ENCODE assay signal across 26 cellular contexts in the genomic region with DNA sequence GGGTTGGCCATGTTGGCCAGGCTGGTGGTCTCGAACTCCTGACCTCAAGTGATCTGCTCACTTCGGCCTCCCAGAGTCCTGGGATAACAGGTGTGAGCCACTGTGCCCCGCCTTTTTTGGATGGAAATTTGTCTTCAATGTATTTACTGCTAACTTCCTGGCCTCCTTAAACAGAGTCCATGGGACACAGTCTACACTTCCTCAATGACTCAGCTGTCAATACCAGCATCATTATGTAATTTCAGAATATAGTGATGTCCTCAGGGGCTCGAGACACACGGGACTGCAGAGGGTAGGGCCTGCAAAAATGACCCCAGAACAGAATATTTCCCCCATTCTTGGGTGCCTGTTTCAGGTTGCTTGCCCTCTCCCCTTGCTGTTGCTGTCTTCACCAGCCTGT. TPM values are rescaled to one million over a fixed set of nuclear protein-coding genes. Genes with fewer than 3 reads are reported as not detected.
DNase-seq lines count a peak whose midpoint lies in the region; ATAC-seq, FAIRE-seq and TF ChIP-seq lines count a peak whose summit lies in the region.
"Had no signal": no experiment of that assay in that cellular context is flagged by ENCODE, and none has a peak within 500 bp of the region (broad histone marks: within the 10 kb centered on the region; RNA-seq: fewer than 3 reads in every experiment).

No MANE protein-coding gene starts in this region.

- TF ChIP-seq EP300 in HepG2 (IDR thresholded peaks at IDR 0.05; ENCODE audit: low read depth in 2 of 2, low read length in 2 of 2) = no peak
- TF ChIP-seq EP300 in HepG2 (CRISPR knock-in tag; IDR thresholded peaks at IDR 0.05; ENCODE audit: borderline replicate concordance) = no peak

- peaks cover 96% of the 10 kb centered on the region for H3K36me3 ChIP-seq in neutrophil
- H3K36me3 ChIP-seq in HepG2 (replicated peaks in 1 of 2; ENCODE audit: control insufficient read depth in 1 of 2, insufficient read depth in 2 of 2, low read length in 2 of 2) = peaks cover 16 to 39% of the 10 kb centered on the region in 2 experiments

- no peak overlapping the region for H3K4me3 Mint-ChIP-seq in effector memory CD8-positive, alpha-beta T cell
- H3K4me3 Mint-ChIP-seq: activated T-cell treated with anti-CD3 and anti-CD28 coated beads, Interleukin-2, amount 50 U/mL, for 4 hours; stimulated activated memory B cell treated with anti-CD40 and anti-IgM and Interleukin-4, amounts not matched to agents 10 μg/mL and 1 μg/mL and 100 μg/mL, for 72 hours had no signal

- H4K20me1 ChIP-seq in HepG2 (ENCODE audit: insufficient read depth, low read length) = no peaks in the 10 kb centered on the region

- TF ChIP-seq CTCF in NB4 (IDR thresholded peaks at IDR 0.05; ENCODE audit: low read depth, low read length) (no peak), neutrophil (IDR thresholded peaks at IDR 0.05) (no peak), HepG2 (CRISPR knock-in tag; IDR thresholded peaks at IDR 0.05) (no peak)

- H3K27me3 ChIP-seq in neutrophil = no peaks in the 10 kb centered on the region
- H3K27me3 ChIP-seq in HepG2 (ENCODE audit: control insufficient read depth in 1 of 2, insufficient read depth in 2 of 2, low read length in 2 of 2) = no peaks in the 10 kb centered on the region
- H3K27me3 ChIP-seq: BLaER1 treated with 17β-estradiol and CSF1 and Interleukin-3, amounts not matched to agents 10 nM and 100 nM; suprapubic skin had no signal

- no TSS peak for BruUV-seq in HepG2 (replicated peaks; lab: Mats Ljungman, UMichigan)

- CTCF ChIA-PET in HepG2 (lab: Yijun Ruan, JAX; ENCODE audit: low intra/inter-chr PET ratio, low total read pairs) = no interaction called here

- H3K4me3 ChIP-seq in NB4 (ENCODE audit: low read depth, low read length) (no peak overlapping the region), neutrophil (ENCODE audit: low read depth in 1 of 2, low read length in 1 of 2) (no peak overlapping the region), HepG2 (replicated peaks in 1 of 3; ENCODE audit: insufficient read depth in 1 of 3, low read depth in 2 of 3, low read length in 3 of 3) (no peak overlapping the region)
- H3K4me3 ChIP-seq: BLaER1 treated with 17β-estradiol and CSF1 and Interleukin-3, amounts not matched to agents 10 nM and 100 nM; coronary artery; GM12878; lung; suprapubic skin had no signal

- intact Hi-C loops in HepG2 (cut with micrococcal nuclease; ENCODE audit: unreplicated experiment) = no loop called here

- H3K9me3 ChIP-seq in neutrophil (no peaks in the 10 kb centered on the region), HepG2 (ENCODE audit: low read length) (no peaks in the 10 kb centered on the region)
- H3K9me3 ChIP-seq: BLaER1 treated with 17β-estradiol and CSF1 and Interleukin-3, amounts not matched to agents 10 nM and 100 nM; suprapubic skin had no signal

- DNase-seq in EH (ENCODE audit: low read depth) (peak; percentile 38), NB4 (ENCODE audit: low read depth) (peak; percentile 28), substantia nigra (lab: John Stamatoyannopoulos, UW) (no peak), HepG2 (ENCODE audit: low spot score) (no peak)
- no peak for DNase-seq in effector memory CD8-positive, alpha-beta T cell
- DNase-seq: ACHN; activated naive CD4-positive, alpha-beta T cell treated with Interleukin-2 at 50 U/mL for 16 hours; activated T-cell treated with anti-CD3 and anti-CD28 coated beads, Interleukin-2, amount 50 U/mL, for 4 hours; amniotic stem cell; DMS79 treated with DMSO at 0.1 percent for 48 hours; HCEC 1CT; NCI-H1105 treated with DMSO at 0.1 percent for 48 hours; NCI-H2029 treated with DMSO at 0.1 percent for 48 hours; NCI-H226; NCI-H748 treated with DMSO at 0.1 percent for 48 hours; SHP77; small intestine; stimulated activated CD4-positive, alpha-beta T cell treated with anti-CD3 and anti-CD28 coated beads, Interleukin-2, amount 100 ng/mL, for 24 hours had no signal

- no peak for TF ChIP-seq RAD21 in HepG2 (CRISPR knock-in tag; IDR thresholded peaks at IDR 0.05)

- TF ChIP-seq POLR2A in NB4 (IDR thresholded peaks at IDR 0.05; ENCODE audit: extremely low read depth, insufficient read length) (no peak), HepG2 (IDR thresholded peaks at IDR 0.05; ENCODE audit: insufficient read depth in 1 of 2, low read depth in 2 of 2, low read length in 2 of 2) (no peak)

- H3K79me2 ChIP-seq in HepG2 (ENCODE audit: insufficient read depth, low read length) = no peaks in the 10 kb centered on the region

- H3K4me2 ChIP-seq in HepG2 (ENCODE audit: low read depth, low read length) = no peak overlapping the region

- no peak for ATAC-seq in effector memory CD8-positive, alpha-beta T cell (replicated peaks)
- ATAC-seq in HepG2 = no peak
- ATAC-seq in GM21717 (IDR thresholded peaks at IDR 0.05; ENCODE audit: unreplicated experiment) = no peak
- ATAC-seq: activated T-cell treated with anti-CD3 and anti-CD28 coated beads, Interleukin-2, amount 50 U/mL, for 4 hours; GM12878; stimulated activated memory B cell treated with anti-CD40 and anti-IgM and Interleukin-4, amounts not matched to agents 10 μg/mL and 1 μg/mL and 100 μg/mL, for 72 hours had no signal

- in situ Hi-C loops in HepG2 (cut with HindIII; ENCODE audit: extremely low pct_ligation_motif_present, low pct_unique_long_range_greater_than_20kb) = no loop called here

- H3K9me3 Mint-ChIP-seq in effector memory CD8-positive, alpha-beta T cell = no peaks in the 10 kb centered on the region
- H3K9me3 Mint-ChIP-seq: activated T-cell treated with anti-CD3 and anti-CD28 coated beads, Interleukin-2, amount 50 U/mL, for 4 hours; stimulated activated memory B cell treated with anti-CD40 and anti-IgM and Interleukin-4, amounts not matched to agents 10 μg/mL and 1 μg/mL and 100 μg/mL, for 72 hours had no signal

- peaks cover 5 to 6% of the 10 kb centered on the region in 2 donors for H3K4me1 Mint-ChIP-seq in effector memory CD8-positive, alpha-beta T cell (ENCODE audit: low read depth in 2 of 2)
- H3K4me1 Mint-ChIP-seq: stimulated activated memory B cell treated with anti-CD40 and anti-IgM and Interleukin-4, amounts not matched to agents 10 μg/mL and 1 μg/mL and 100 μg/mL, for 72 hours had no signal

- POLR2A ChIA-PET in HepG2 (lab: Yijun Ruan, JAX) = no interaction called here

- H3K27me3 Mint-ChIP-seq in effector memory CD8-positive, alpha-beta T cell = no peaks in the 10 kb centered on the region
- H3K27me3 Mint-ChIP-seq: stimulated activated memory B cell treated with anti-CD40 and anti-IgM and Interleukin-4, amounts not matched to agents 10 μg/mL and 1 μg/mL and 100 μg/mL, for 72 hours had no signal

- H2AFZ ChIP-seq in HepG2 (ENCODE audit: low read length) = no peak overlapping the region

- 83% methylated on average over 5 of the region's 5 CpGs for WGBS in HepG2 (ENCODE audit: low lambda C conversion rate)

- FAIRE-seq in HepG2 (lab: Jason Lieb, UNC) = no peak
- FAIRE-seq: GM12878, small intestine had no signal

- H3K27ac ChIP-seq in neutrophil (peak overlapping the region; percentile 61), substantia nigra (ENCODE audit: low read depth, low read length, poor library complexity, severe bottlenecking) (no peak overlapping the region), HepG2 (ENCODE audit: extremely low read length, insufficient read depth, low read length) (no peak overlapping the region)
- H3K27ac ChIP-seq: suprapubic skin had no signal

- H3K9ac ChIP-seq in HepG2 (ENCODE audit: insufficient read depth, low read depth, low read length) = no peak overlapping the region
- H3K9ac ChIP-seq: BLaER1 treated with 17β-estradiol and CSF1 and Interleukin-3, amounts not matched to agents 10 nM and 100 nM had no signal

- H3K4me1 ChIP-seq in neutrophil (ENCODE audit: control insufficient read depth in 1 of 2, insufficient read depth in 1 of 2, low read depth in 1 of 2, low read length in 1 of 2) = peaks cover 8 to 10% of the 10 kb centered on the region in 2 experiments
- H3K4me1 ChIP-seq in HepG2 (ENCODE audit: insufficient read depth, low read length) = peaks cover 52% of the 10 kb centered on the region
- H3K4me1 ChIP-seq: suprapubic skin had no signal

- peaks cover 44% of the 10 kb centered on the region for H3K36me3 Mint-ChIP-seq in effector memory CD8-positive, alpha-beta T cell (ENCODE audit: insufficient read depth)

- peak overlapping the region; percentile 22 to 62 for H3K27ac Mint-ChIP-seq in effector memory CD8-positive, alpha-beta T cell
- H3K27ac Mint-ChIP-seq: stimulated activated memory B cell treated with anti-CD40 and anti-IgM and Interleukin-4, amounts not matched to agents 10 μg/mL and 1 μg/mL and 100 μg/mL, for 72 hours had no signal

RNA-seq across cellular contexts. Expression of a gene that starts 31.1 kb away (rescaled TPM):
- 13.0 and 15.9 TPM in 2 replicates for total RNA-seq in HepG2 (2016; rRNA removed; fragmentation: Illumina TruSeq; extraction: Trizol)
- total RNA-seq in HepG2 (2016; cell fraction: cytosol; rRNA removed; fragmentation: Illumina TruSeq; extraction: Trizol; ENCODE audit: low read depth) = 4.7 and 5.8 TPM in 2 replicates
- total RNA-seq in HepG2 (2016; cell fraction: insoluble cytoplasmic fraction; rRNA removed; fragmentation: Illumina TruSeq; extraction: Trizol) = 10.6 and 15.6 TPM in 2 replicates
- 10.3 and 11.5 TPM in 2 replicates for total RNA-seq in HepG2 (2016; cell fraction: membrane; rRNA removed; fragmentation: Illumina TruSeq; extraction: Trizol)
- total RNA-seq in HepG2 (2016; cell fraction: nucleus; rRNA removed; fragmentation: Illumina TruSeq; extraction: Trizol) = 16.8 and 19.6 TPM in 2 replicates
- polyA plus RNA-seq in HepG2 (2011; rRNA removed) = 18.8 and 19.3 TPM in 2 replicates
- polyA plus RNA-seq in HepG2 (2011; cell fraction: cytosol; rRNA removed) = 15.0 and 15.2 TPM in 2 replicates
- polyA plus RNA-seq in HepG2 (2011; cell fraction: nucleus; rRNA removed) = 53.3 and 57.3 TPM in 2 replicates
- 10.4 and 10.5 TPM in 2 replicates for polyA plus RNA-seq in HepG2 (2012)
- polyA plus RNA-seq in HepG2 (2016; cell fraction: cytosol; fragmentation: Illumina TruSeq; extraction: Trizol; ENCODE audit: low read depth) = 4.0 TPM in 2 replicates
- 9.8 and 10.5 TPM in 2 replicates for polyA plus RNA-seq in HepG2 (2016; cell fraction: insoluble cytoplasmic fraction; fragmentation: Illumina TruSeq; extraction: Trizol; ENCODE audit: low read depth)
- polyA plus RNA-seq in HepG2 (2016; cell fraction: membrane; fragmentation: Illumina TruSeq; extraction: Trizol; ENCODE audit: low read depth) = 5.7 and 6.7 TPM in 2 replicates
- polyA plus RNA-seq in HepG2 (2016; cell fraction: nucleus; fragmentation: Illumina TruSeq; extraction: Trizol; ENCODE audit: insufficient read depth, low read depth) = 46.0 and 46.5 TPM in 2 replicates
- polyA minus RNA-seq in HepG2 (2011; rRNA and poly(A)+ RNA removed; ENCODE audit: low replicate concordance) = 17.4 and 41.1 TPM in 2 replicates
- polyA minus RNA-seq in HepG2 (2011; cell fraction: cytosol; rRNA and poly(A)+ RNA removed) = 7.7 and 8.2 TPM in 2 replicates
- 17.5 and 19.6 TPM in 2 replicates for polyA minus RNA-seq in HepG2 (2011; cell fraction: nucleus; rRNA and poly(A)+ RNA removed)

RNA-seq across cellular contexts. Expression of a gene that starts 31.9 kb away (rescaled TPM):
- total RNA-seq in HepG2 (2016; rRNA removed; fragmentation: Illumina TruSeq; extraction: Trizol) = 5.6 and 10.7 TPM in 2 replicates
- total RNA-seq in HepG2 (2016; cell fraction: cytosol; rRNA removed; fragmentation: Illumina TruSeq; extraction: Trizol; ENCODE audit: low read depth) = 16.0 and 17.7 TPM in 2 replicates
- total RNA-seq in HepG2 (2016; cell fraction: insoluble cytoplasmic fraction; rRNA removed; fragmentation: Illumina TruSeq; extraction: Trizol) = 5.8 and 12.0 TPM in 2 replicates
- 14.8 and 15.7 TPM in 2 replicates for total RNA-seq in HepG2 (2016; cell fraction: membrane; rRNA removed; fragmentation: Illumina TruSeq; extraction: Trizol)
- 12.9 and 13.7 TPM in 2 replicates for total RNA-seq in HepG2 (2016; cell fraction: nucleus; rRNA removed; fragmentation: Illumina TruSeq; extraction: Trizol)
- 25.5 and 30.1 TPM in 2 replicates for polyA plus RNA-seq in HepG2 (2011; rRNA removed)
- 15.0 and 15.4 TPM in 2 replicates for polyA plus RNA-seq in HepG2 (2011; cell fraction: cytosol; rRNA removed)
- polyA plus RNA-seq in HepG2 (2011; cell fraction: nucleus; rRNA removed) = 56.8 and 69.5 TPM in 2 replicates
- 12.6 and 13.9 TPM in 2 replicates for polyA plus RNA-seq in HepG2 (2012)
- polyA plus RNA-seq in HepG2 (2016; cell fraction: cytosol; fragmentation: Illumina TruSeq; extraction: Trizol; ENCODE audit: low read depth) = 16.0 and 16.1 TPM in 2 replicates
- 6.2 and 6.4 TPM in 2 replicates for polyA plus RNA-seq in HepG2 (2016; cell fraction: insoluble cytoplasmic fraction; fragmentation: Illumina TruSeq; extraction: Trizol; ENCODE audit: low read depth)
- polyA plus RNA-seq in HepG2 (2016; cell fraction: membrane; fragmentation: Illumina TruSeq; extraction: Trizol; ENCODE audit: low read depth) = 9.1 and 12.0 TPM in 2 replicates
- polyA plus RNA-seq in HepG2 (2016; cell fraction: nucleus; fragmentation: Illumina TruSeq; extraction: Trizol; ENCODE audit: insufficient read depth, low read depth) = 24.6 and 30.8 TPM in 2 replicates
- 20.2 and 41.2 TPM in 2 replicates for polyA minus RNA-seq in HepG2 (2011; rRNA and poly(A)+ RNA removed; ENCODE audit: low replicate concordance)
- polyA minus RNA-seq in HepG2 (2011; cell fraction: cytosol; rRNA and poly(A)+ RNA removed) = 10.4 and 10.5 TPM in 2 replicates
- polyA minus RNA-seq in HepG2 (2011; cell fraction: nucleus; rRNA and poly(A)+ RNA removed) = 55.5 and 70.7 TPM in 2 replicates

RNA-seq across cellular contexts. Expression of a gene that starts 57.8 kb away (rescaled TPM):
- 21.0 and 39.9 TPM in 2 replicates for total RNA-seq in HepG2 (2016; rRNA removed; fragmentation: Illumina TruSeq; extraction: Trizol)
- total RNA-seq in HepG2 (2016; cell fraction: cytosol; rRNA removed; fragmentation: Illumina TruSeq; extraction: Trizol; ENCODE audit: low read depth) = 5.7 and 8.2 TPM in 2 replicates
- 13.7 and 36.6 TPM in 2 replicates for total RNA-seq in HepG2 (2016; cell fraction: insoluble cytoplasmic fraction; rRNA removed; fragmentation: Illumina TruSeq; extraction: Trizol)
- 9.3 and 11.2 TPM in 2 replicates for total RNA-seq in HepG2 (2016; cell fraction: membrane; rRNA removed; fragmentation: Illumina TruSeq; extraction: Trizol)
- total RNA-seq in HepG2 (2016; cell fraction: nucleus; rRNA removed; fragmentation: Illumina TruSeq; extraction: Trizol) = 35.4 and 47.5 TPM in 2 replicates
- 98.2 and 142 TPM in 2 replicates for polyA plus RNA-seq in HepG2 (2011; rRNA removed)
- 41.1 and 57.3 TPM in 2 replicates for polyA plus RNA-seq in HepG2 (2011; cell fraction: cytosol; rRNA removed)
- polyA plus RNA-seq in HepG2 (2011; cell fraction: nucleus; rRNA removed) = 505 and 598 TPM in 2 replicates
- 43.3 and 58.7 TPM in 2 replicates for polyA plus RNA-seq in HepG2 (2012)
- 3.7 and 6.8 TPM in 2 replicates for polyA plus RNA-seq in HepG2 (2016; cell fraction: cytosol; fragmentation: Illumina TruSeq; extraction: Trizol; ENCODE audit: low read depth)
- 21.2 and 30.3 TPM in 2 replicates for polyA plus RNA-seq in HepG2 (2016; cell fraction: insoluble cytoplasmic fraction; fragmentation: Illumina TruSeq; extraction: Trizol; ENCODE audit: low read depth)
- polyA plus RNA-seq in HepG2 (2016; cell fraction: membrane; fragmentation: Illumina TruSeq; extraction: Trizol; ENCODE audit: low read depth) = 6.6 and 11.5 TPM in 2 replicates
- polyA plus RNA-seq in HepG2 (2016; cell fraction: nucleus; fragmentation: Illumina TruSeq; extraction: Trizol; ENCODE audit: insufficient read depth, low read depth) = 118 and 128 TPM in 2 replicates
- polyA minus RNA-seq in HepG2 (2011; rRNA and poly(A)+ RNA removed; ENCODE audit: low replicate concordance) = 83.5 and 181 TPM in 2 replicates
- 31.5 and 36.5 TPM in 2 replicates for polyA minus RNA-seq in HepG2 (2011; cell fraction: cytosol; rRNA and poly(A)+ RNA removed)
- polyA minus RNA-seq in HepG2 (2011; cell fraction: nucleus; rRNA and poly(A)+ RNA removed) = 64.2 and 73.5 TPM in 2 replicates

Comparison
In these comparisons a context has a peak if more than half of its experiments do, and no peak if none do; other contexts are left out.
1. DNase-seq: peak in EH (single experiment) and NB4 (single experiment); none in effector memory CD8-positive, alpha-beta T cell (0 of 3), substantia nigra (0 of 49) and HepG2 (single experiment).